1 cellular context compared by ENCODE assay signal in the genomic region with DNA sequence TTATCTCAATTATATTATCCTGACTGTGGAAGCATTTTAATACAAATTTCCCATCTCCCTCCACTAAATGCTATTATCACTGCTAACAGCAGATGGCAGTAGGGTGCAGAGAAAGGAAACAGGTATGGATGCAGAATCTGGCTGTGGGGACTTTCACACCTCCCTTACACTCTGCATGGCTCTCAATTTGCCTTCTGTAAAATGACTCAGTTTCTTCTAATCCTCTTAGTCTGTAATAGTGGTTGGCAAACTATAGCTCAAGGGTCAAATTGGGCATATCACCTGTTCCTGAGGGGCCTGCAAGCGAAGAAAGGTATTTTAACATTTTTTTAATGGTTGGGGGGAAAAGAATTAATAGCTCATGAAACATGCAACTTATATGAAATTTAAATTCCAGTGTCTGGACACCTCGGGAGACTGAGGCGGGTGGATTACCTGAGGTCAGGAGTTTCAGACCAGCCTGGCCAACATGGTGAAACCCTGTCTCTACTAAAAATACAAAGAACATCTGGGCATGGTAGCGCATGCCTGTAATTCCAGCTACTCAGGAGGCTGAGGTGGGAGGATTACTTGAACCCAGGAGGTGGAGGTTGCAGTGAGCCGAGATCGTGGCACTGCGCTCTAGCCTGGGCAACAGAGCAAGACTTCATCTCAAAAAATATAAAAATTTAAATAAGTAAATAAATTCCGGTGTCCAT.
TF ChIP-seq lines count a peak whose summit lies in the region.

No MANE protein-coding gene starts in this region.

TF ChIP-seq in GM23338, 12 proteins besides CTCF, POLR2A, EP300 and RAD21 (continued from another document):
- TF ChIP-seq, protein P1, sequence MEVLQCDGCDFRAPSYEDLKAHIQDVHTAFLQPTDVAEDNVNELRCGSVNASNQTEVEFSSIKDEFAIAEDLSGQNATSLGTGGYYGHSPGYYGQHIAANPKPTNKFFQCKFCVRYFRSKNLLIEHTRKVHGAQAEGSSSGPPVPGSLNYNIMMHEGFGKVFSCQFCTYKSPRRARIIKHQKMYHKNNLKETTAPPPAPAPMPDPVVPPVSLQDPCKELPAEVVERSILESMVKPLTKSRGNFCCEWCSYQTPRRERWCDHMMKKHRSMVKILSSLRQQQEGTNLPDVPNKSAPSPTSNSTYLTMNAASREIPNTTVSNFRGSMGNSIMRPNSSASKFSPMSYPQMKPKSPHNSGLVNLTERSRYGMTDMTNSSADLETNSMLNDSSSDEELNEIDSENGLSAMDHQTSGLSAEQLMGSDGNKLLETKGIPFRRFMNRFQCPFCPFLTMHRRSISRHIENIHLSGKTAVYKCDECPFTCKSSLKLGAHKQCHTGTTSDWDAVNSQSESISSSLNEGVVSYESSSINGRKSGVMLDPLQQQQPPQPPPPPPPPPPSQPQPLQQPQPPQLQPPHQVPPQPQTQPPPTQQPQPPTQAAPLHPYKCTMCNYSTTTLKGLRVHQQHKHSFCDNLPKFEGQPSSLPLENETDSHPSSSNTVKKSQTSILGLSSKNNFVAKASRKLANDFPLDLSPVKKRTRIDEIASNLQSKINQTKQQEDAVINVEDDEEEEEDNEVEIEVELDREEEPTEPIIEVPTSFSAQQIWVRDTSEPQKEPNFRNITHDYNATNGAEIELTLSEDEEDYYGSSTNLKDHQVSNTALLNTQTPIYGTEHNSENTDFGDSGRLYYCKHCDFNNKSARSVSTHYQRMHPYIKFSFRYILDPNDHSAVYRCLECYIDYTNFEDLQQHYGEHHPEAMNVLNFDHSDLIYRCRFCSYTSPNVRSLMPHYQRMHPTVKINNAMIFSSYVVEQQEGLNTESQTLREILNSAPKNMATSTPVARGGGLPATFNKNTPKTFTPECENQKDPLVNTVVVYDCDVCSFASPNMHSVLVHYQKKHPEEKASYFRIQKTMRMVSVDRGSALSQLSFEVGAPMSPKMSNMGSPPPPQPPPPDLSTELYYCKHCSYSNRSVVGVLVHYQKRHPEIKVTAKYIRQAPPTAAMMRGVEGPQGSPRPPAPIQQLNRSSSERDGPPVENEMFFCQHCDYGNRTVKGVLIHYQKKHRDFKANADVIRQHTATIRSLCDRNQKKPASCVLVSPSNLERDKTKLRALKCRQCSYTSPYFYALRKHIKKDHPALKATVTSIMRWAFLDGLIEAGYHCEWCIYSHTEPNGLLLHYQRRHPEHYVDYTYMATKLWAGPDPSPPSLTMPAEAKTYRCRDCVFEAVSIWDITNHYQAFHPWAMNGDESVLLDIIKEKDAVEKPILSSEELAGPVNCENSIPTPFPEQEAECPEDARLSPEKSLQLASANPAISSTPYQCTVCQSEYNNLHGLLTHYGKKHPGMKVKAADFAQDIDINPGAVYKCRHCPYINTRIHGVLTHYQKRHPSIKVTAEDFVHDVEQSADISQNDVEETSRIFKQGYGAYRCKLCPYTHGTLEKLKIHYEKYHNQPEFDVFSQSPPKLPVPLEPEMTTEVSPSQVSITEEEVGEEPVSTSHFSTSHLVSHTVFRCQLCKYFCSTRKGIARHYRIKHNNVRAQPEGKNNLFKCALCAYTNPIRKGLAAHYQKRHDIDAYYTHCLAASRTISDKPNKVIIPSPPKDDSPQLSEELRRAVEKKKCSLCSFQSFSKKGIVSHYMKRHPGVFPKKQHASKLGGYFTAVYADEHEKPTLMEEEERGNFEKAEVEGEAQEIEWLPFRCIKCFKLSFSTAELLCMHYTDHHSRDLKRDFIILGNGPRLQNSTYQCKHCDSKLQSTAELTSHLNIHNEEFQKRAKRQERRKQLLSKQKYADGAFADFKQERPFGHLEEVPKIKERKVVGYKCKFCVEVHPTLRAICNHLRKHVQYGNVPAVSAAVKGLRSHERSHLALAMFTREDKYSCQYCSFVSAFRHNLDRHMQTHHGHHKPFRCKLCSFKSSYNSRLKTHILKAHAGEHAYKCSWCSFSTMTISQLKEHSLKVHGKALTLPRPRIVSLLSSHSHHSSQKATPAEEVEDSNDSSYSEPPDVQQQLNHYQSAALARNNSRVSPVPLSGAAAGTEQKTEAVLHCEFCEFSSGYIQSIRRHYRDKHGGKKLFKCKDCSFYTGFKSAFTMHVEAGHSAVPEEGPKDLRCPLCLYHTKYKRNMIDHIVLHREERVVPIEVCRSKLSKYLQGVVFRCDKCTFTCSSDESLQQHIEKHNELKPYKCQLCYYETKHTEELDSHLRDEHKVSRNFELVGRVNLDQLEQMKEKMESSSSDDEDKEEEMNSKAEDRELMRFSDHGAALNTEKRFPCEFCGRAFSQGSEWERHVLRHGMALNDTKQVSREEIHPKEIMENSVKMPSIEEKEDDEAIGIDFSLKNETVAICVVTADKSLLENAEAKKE (CRISPR knock-in tag; IDR thresholded peaks at IDR 0.05), result no peak
- TF ChIP-seq CREB1 (CRISPR knock-in tag; IDR thresholded peaks at IDR 0.05; ENCODE audit: low read depth), result no peak
- TF ChIP-seq JUNB (IDR thresholded peaks at IDR 0.05; ENCODE audit: unreplicated experiment), result no peak
